ENCODE assay signal across 1 cellular context in genomic region chr11:4393209-4394196, GRCh38.
TF ChIP-seq lines count a peak whose summit lies in the region.

Gene TRIM21 (minus strand): TSS chr11:4393702. CDS start chr11:4390409, 3,293 bp downstream.

TF ChIP-seq in K562, 482 proteins besides CTCF, POLR2A, EP300 and RAD21 (continued from another document and continues in another):
- no peak for TF ChIP-seq USF2 (CRISPR knock-in tag; IDR thresholded peaks at IDR 0.05)
- TF ChIP-seq TFAM (CRISPR knock-in tag; conservative IDR thresholded peaks at IDR 0.05): no peak
- no peak for TF ChIP-seq ELK1 (CRISPR knock-in tag; IDR thresholded peaks at IDR 0.05)
- TF ChIP-seq RHOXF2B (CRISPR knock-in tag; conservative IDR thresholded peaks at IDR 0.05): no peak
- TF ChIP-seq HIVEP1 (CRISPR knock-in tag; IDR thresholded peaks at IDR 0.05): no peak
- TF ChIP-seq ZFP30 (CRISPR knock-in tag; IDR thresholded peaks at IDR 0.05; ENCODE audit: borderline replicate concordance): no peak
- TF ChIP-seq KDM1A (IDR thresholded peaks at IDR 0.05): no peak
- peak; percentile 80; the same call in 1 of the 2 replicates for TF ChIP-seq PHF8 (IDR thresholded peaks at IDR 0.05; ENCODE audit: borderline replicate concordance, low read length)
- no peak; the same call in 1 of the 2 replicates for TF ChIP-seq MAX (CRISPR knock-in tag; IDR thresholded peaks at IDR 0.05)
- TF ChIP-seq RFX1 (IDR thresholded peaks at IDR 0.05): no peak
- no peak for TF ChIP-seq BACH1 (tag; IDR thresholded peaks at IDR 0.05)
- TF ChIP-seq REST (CRISPR knock-in tag; IDR thresholded peaks at IDR 0.05; ENCODE audit: low read depth): no peak
- TF ChIP-seq CBX8 (IDR thresholded peaks at IDR 0.05; ENCODE audit: borderline replicate concordance, extremely low read depth, low read depth, low read length, poor library complexity, severe bottlenecking): no peak
- no peak for TF ChIP-seq CBX3 (IDR thresholded peaks at IDR 0.05; ENCODE audit: borderline replicate concordance in 1 of 2, low read length in 2 of 2)
- TF ChIP-seq DEAF1 (CRISPR knock-in tag; IDR thresholded peaks at IDR 0.05): no peak
- no peak for TF ChIP-seq MTA1 (IDR thresholded peaks at IDR 0.05; ENCODE audit: borderline replicate concordance)
- no peak for TF ChIP-seq MAFK (IDR thresholded peaks at IDR 0.05; ENCODE audit: low read length)
- TF ChIP-seq HDAC6 (IDR thresholded peaks at IDR 0.05; ENCODE audit: low read depth, low read length): no peak
- no peak for TF ChIP-seq GTF2B (IDR thresholded peaks at IDR 0.05; ENCODE audit: extremely low read depth, insufficient read length)
- no peak for TF ChIP-seq ZBTB34 (CRISPR knock-in tag; IDR thresholded peaks at IDR 0.05)
- no peak for TF ChIP-seq HES1 (IDR thresholded peaks at IDR 0.05; ENCODE audit: low read depth)
- TF ChIP-seq ZNF41 (CRISPR knock-in tag; conservative IDR thresholded peaks at IDR 0.05): no peak
- no peak for TF ChIP-seq ZNF780A (CRISPR knock-in tag; IDR thresholded peaks at IDR 0.05)
- no peak for TF ChIP-seq ZKSCAN8 (CRISPR knock-in tag; IDR thresholded peaks at IDR 0.05)
- TF ChIP-seq PTRF (tag; IDR thresholded peaks at IDR 0.05): no peak
- TF ChIP-seq NFRKB (IDR thresholded peaks at IDR 0.05; ENCODE audit: low read depth): no peak
- TF ChIP-seq ETV5 (CRISPR knock-in tag; IDR thresholded peaks at IDR 0.05; ENCODE audit: low read depth): peak; percentile 76
- TF ChIP-seq PCBP2 (IDR thresholded peaks at IDR 0.05; ENCODE audit: low read depth, low read length, poor library complexity, severe bottlenecking): no peak
- TF ChIP-seq ZNF318 (IDR thresholded peaks at IDR 0.05; ENCODE audit: borderline replicate concordance in 1 of 2, low read depth in 1 of 2): no peak
- TF ChIP-seq ZNF561 (CRISPR knock-in tag; conservative IDR thresholded peaks at IDR 0.05): no peak
- TF ChIP-seq IRF9 (tag; IDR thresholded peaks at IDR 0.05): no peak
- no peak for TF ChIP-seq RBM22 (IDR thresholded peaks at IDR 0.05; ENCODE audit: low read depth, low read length, poor library complexity, severe bottlenecking)
- no peak for TF ChIP-seq STAG1 (CRISPR knock-in tag; IDR thresholded peaks at IDR 0.05; ENCODE audit: borderline replicate concordance)
- TF ChIP-seq BCOR (IDR thresholded peaks at IDR 0.05): no peak
- TF ChIP-seq E2F4 (CRISPR knock-in tag; IDR thresholded peaks at IDR 0.05; ENCODE audit: low read depth): no peak
- no peak for TF ChIP-seq NR0B1 (IDR thresholded peaks at IDR 0.05; ENCODE audit: partially characterized antibody)
